In genomic region chr19:30870861-30871260, GRCh38 we compare ENCODE assay signal across 17 cellular contexts.
DNase-seq lines count a peak whose midpoint lies in the region; ATAC-seq lines count a peak whose summit lies in the region.
"Had no signal": no experiment of that assay in that cellular context is flagged by ENCODE, and none has a peak within 500 bp of the region (broad histone marks: within the 10 kb centered on the region; RNA-seq: fewer than 3 reads in every experiment).

No MANE protein-coding gene starts in this region.

- H3K27me3 Mint-ChIP-seq in activated naive CD4-positive, alpha-beta T cell treated with anti-CD3 and anti-CD28 coated beads, Interleukin-2, amount 10 ng/mL, durations not matched to agents 7 days and 5 days = no peaks in the 10 kb centered on the region

- H3K4me3 ChIP-seq in GM23248 = no peak overlapping the region
- H3K4me3 ChIP-seq: right lobe of liver had no signal

- no peak overlapping the region for H3K4me3 Mint-ChIP-seq in activated naive CD4-positive, alpha-beta T cell treated with anti-CD3 and anti-CD28 coated beads, Interleukin-2, amount 10 ng/mL, durations not matched to agents 7 days and 5 days

- 7 to 10% methylated on average over 8 of the region's 8 CpGs for WGBS in GM23248 (ENCODE audit: low coverage in 1 of 2, low lambda C conversion rate in 2 of 2, missing lambda C conversion rate in 2 of 2), 2 experiments

- no peaks in the 10 kb centered on the region for H3K9me2 ChIP-seq in GM23248 (ENCODE audit: insufficient read depth)

- H3K4me2 ChIP-seq in GM23248 (ENCODE audit: unreplicated experiment) = no peak overlapping the region

- no peak overlapping the region for H3K9ac ChIP-seq in GM23248

- no peaks in the 10 kb centered on the region for H3K79me2 ChIP-seq in GM23248 (ENCODE audit: insufficient read depth)

- no peak overlapping the region for H3K27ac Mint-ChIP-seq in activated naive CD4-positive, alpha-beta T cell treated with anti-CD3 and anti-CD28 coated beads, Interleukin-2, amount 10 ng/mL, durations not matched to agents 7 days and 5 days

- H3F3A ChIP-seq in GM23248 (ENCODE audit: insufficient read depth) = no peaks in the 10 kb centered on the region

- in situ Hi-C loops in ACHN (cut with HindIII; ENCODE audit: low pct_ligation_motif_present, low pct_unique_long_range_greater_than_20kb, low sequenced_read_pairs) = no loop called here
- in situ Hi-C loops in GM23248 (cut with MboI) = no loop called here

- H3K4me1 Mint-ChIP-seq in activated naive CD4-positive, alpha-beta T cell treated with anti-CD3 and anti-CD28 coated beads, Interleukin-2, amount 10 ng/mL, durations not matched to agents 7 days and 5 days = no peaks in the 10 kb centered on the region

- H3K36me3 ChIP-seq in GM23248 (ENCODE audit: low read depth) = no peaks in the 10 kb centered on the region
- H3K36me3 ChIP-seq: neutrophil, right lobe of liver had no signal

- H3K27ac ChIP-seq in GM23248 = no peak overlapping the region
- H3K27ac ChIP-seq: neutrophil, right lobe of liver had no signal

- H3K36me3 Mint-ChIP-seq in activated naive CD4-positive, alpha-beta T cell treated with anti-CD3 and anti-CD28 coated beads, Interleukin-2, amount 10 ng/mL, durations not matched to agents 7 days and 5 days = no peaks in the 10 kb centered on the region

- DNase-seq in ACHN = peak; percentile 2
- peak; percentile 18 for DNase-seq in GM23248
- DNase-seq in RPMI8226 = peak; percentile 4
- peak; percentile 11 for DNase-seq in islet precursor cell
- no peak for DNase-seq in NCI-H1694 treated with DMSO at 0.1 percent for 48 hours (lab: John Stamatoyannopoulos, UW)
- no peak for DNase-seq in activated naive CD4-positive, alpha-beta T cell treated with anti-CD3 and anti-CD28 coated beads, Interleukin-2, amount 10 ng/mL, durations not matched to agents 7 days and 5 days
- DNase-seq: activated gamma-delta T cell treated with Interleukin-2 at 50 U/mL for 16 hours; aorta; Caco-2; NCI-H1048; NCI-H2227 treated with DMSO at 0.1 percent for 48 hours; right lobe of liver; SHP77; stimulated activated CD4-positive, alpha-beta T cell treated with anti-CD3 and anti-CD28 coated beads, Interleukin-1b, Interleukin-23, amount 100 ng/mL, for 48 hours had no signal

- ATAC-seq in GM21381 (IDR thresholded peaks at IDR 0.05; ENCODE audit: unreplicated experiment) = no peak
- no peak for ATAC-seq in GM21619 (IDR thresholded peaks at IDR 0.05; ENCODE audit: unreplicated experiment)
- ATAC-seq: right lobe of liver had no signal

- no peaks in the 10 kb centered on the region for H3K27me3 ChIP-seq in GM23248 (replicated peaks; ENCODE audit: insufficient read depth)
- H3K27me3 ChIP-seq: neutrophil, right lobe of liver had no signal

- no peaks in the 10 kb centered on the region for H4K20me1 ChIP-seq in GM23248 (ENCODE audit: insufficient read depth)

- CTCF ChIA-PET in activated naive CD4-positive, alpha-beta T cell treated with anti-CD3 and anti-CD28 coated beads, Interleukin-2, amount 10 ng/mL, durations not matched to agents 7 days and 5 days (lab: Charles Lee) = no interaction called here

- H3K9me3 ChIP-seq in GM23248 (ENCODE audit: low read depth) = no peaks in the 10 kb centered on the region
- H3K9me3 ChIP-seq: Caco-2, neutrophil, right lobe of liver had no signal

- H3K4me1 ChIP-seq in GM23248 (ENCODE audit: insufficient read depth) = no peaks in the 10 kb centered on the region
- H3K4me1 ChIP-seq: Caco-2, right lobe of liver had no signal

- H2AFZ ChIP-seq in GM23248 = no peak overlapping the region

- peaks cover 2% of the 10 kb centered on the region for H3K9me3 Mint-ChIP-seq in activated naive CD4-positive, alpha-beta T cell treated with anti-CD3 and anti-CD28 coated beads, Interleukin-2, amount 10 ng/mL, durations not matched to agents 7 days and 5 days

Comparison
In these comparisons a context has a peak if more than half of its experiments do, and no peak if none do; other contexts are left out.
1. DNase-seq: peak in ACHN (single experiment), GM23248 (single experiment), RPMI8226 (single experiment) and islet precursor cell (single experiment); none in NCI-H1694 treated with DMSO at 0.1 percent for 48 hours (single experiment) and activated naive CD4-positive, alpha-beta T cell treated with anti-CD3 and anti-CD28 coated beads, Interleukin-2, amount 10 ng/mL, durations not matched to agents 7 days and 5 days (single experiment).